8 cellular contexts compared by ENCODE assay signal in the genomic region with DNA sequence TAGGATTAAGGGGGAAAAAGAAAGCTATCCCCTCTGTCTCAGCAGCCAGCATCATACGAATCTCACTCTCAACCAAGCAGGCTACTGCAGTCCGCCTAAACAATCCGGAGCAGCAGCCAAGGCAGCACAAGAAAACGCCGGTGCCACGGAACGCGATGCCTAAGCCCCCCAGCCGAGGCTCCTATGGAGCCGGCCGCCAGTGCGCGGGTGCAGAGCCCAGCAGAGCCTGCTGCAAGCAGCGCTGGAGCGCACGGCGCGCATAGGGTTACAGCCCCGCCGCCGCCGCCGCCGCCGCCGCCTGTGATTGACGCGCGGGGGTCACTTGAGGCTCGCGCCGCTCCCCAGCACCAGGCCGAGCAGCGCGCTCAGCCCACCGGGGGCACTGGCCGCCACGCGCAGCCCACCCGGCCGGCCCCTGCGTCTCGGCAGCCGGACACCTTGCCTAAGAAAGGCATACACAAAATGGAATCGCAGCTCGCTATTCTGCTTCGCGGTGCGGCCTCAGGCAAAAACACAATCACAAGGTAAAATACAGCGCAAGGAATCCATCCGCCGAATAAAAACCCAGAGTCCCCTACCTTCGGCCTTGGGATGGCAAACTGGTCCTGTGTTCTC. TPM values are rescaled to one million over a fixed set of nuclear protein-coding genes. Genes with fewer than 3 reads are reported as not detected.
A peak's percentile ranks its signal among the peaks of the same experiment; 100 is the strongest.
DNase-seq lines count a peak whose midpoint lies in the region; ATAC-seq, FAIRE-seq and TF ChIP-seq lines count a peak whose summit lies in the region.

No MANE protein-coding gene starts in this region.

- H3K27me3 Mint-ChIP-seq in activated naive CD4-positive, alpha-beta T cell treated with anti-CD3 and anti-CD28 coated beads for 36 hours (ENCODE audit: low read depth) = no peaks in the 10 kb centered on the region

- H3K27ac Mint-ChIP-seq in activated naive CD4-positive, alpha-beta T cell treated with anti-CD3 and anti-CD28 coated beads for 36 hours = no peak overlapping the region

- peak; percentile 19 for DNase-seq in GM12892 (ENCODE audit: insufficient read length)
- peak; percentile 78 for DNase-seq in NCI-H69 (lab: John Stamatoyannopoulos, UW)
- peak; percentile 43 for DNase-seq in activated naive CD4-positive, alpha-beta T cell treated with anti-CD3 and anti-CD28 coated beads for 36 hours
- peak; percentile 50 for DNase-seq in glomerular visceral epithelial cell (ENCODE audit: extremely low spot score)
- peak; percentile 49 for DNase-seq in occipital lobe (lab: John Stamatoyannopoulos, UW)
- DNase-seq in NOMO-1 treated with dmso at 0.1 percent for 144 hours (lab: John Stamatoyannopoulos, UW; ENCODE audit: unreplicated experiment) = no peak

- H3K4me1 Mint-ChIP-seq in activated naive CD4-positive, alpha-beta T cell treated with anti-CD3 and anti-CD28 coated beads for 36 hours (ENCODE audit: low read depth) = peaks cover 60% of the 10 kb centered on the region

- ATAC-seq in GM21619 (IDR thresholded peaks at IDR 0.05; ENCODE audit: unreplicated experiment) = no peak
- ATAC-seq in HG03565 (IDR thresholded peaks at IDR 0.05; ENCODE audit: unreplicated experiment) = no peak

- peak overlapping the region; percentile 71 for H3K4me3 Mint-ChIP-seq in activated naive CD4-positive, alpha-beta T cell treated with anti-CD3 and anti-CD28 coated beads for 36 hours

- no peak for TF ChIP-seq POLR2A in GM12892 (IDR thresholded peaks at IDR 0.05; ENCODE audit: low read depth, low read length)

- CTCF ChIA-PET in activated naive CD4-positive, alpha-beta T cell treated with anti-CD3 and anti-CD28 coated beads for 36 hours (lab: Charles Lee) = interaction anchor here (1.6 to 1.7 kb wide), 3 partner anchors 18 to 117 kb away, joined by 3 to 5 read pairs (median 4); no protein-coding TSS in a partner anchor

- no peaks in the 10 kb centered on the region for H3K36me3 Mint-ChIP-seq in activated naive CD4-positive, alpha-beta T cell treated with anti-CD3 and anti-CD28 coated beads for 36 hours (ENCODE audit: low read depth)

- no peak for FAIRE-seq in GM12892 (lab: Jason Lieb, UNC)

- intact Hi-C loops in activated naive CD4-positive, alpha-beta T cell treated with anti-CD3 and anti-CD28 coated beads for 36 hours (cut with micrococcal nuclease) = loop anchor here (1.0 to 5.0 kb wide), 2 partner anchors 27 to 166 kb away; no protein-coding TSS in a partner anchor

- peaks cover 6% of the 10 kb centered on the region for H3K9me3 Mint-ChIP-seq in activated naive CD4-positive, alpha-beta T cell treated with anti-CD3 and anti-CD28 coated beads for 36 hours

RNA-seq across cellular contexts. Expression of gene HIVEP3, which starts 0.8 kb away (rescaled TPM):
- polyA plus RNA-seq in GM12892 (2012; ENCODE audit: missing spikeins) = 5.1 TPM
- 10 to 100 TPM; 13.2 to 13.4 TPM for total RNA-seq in activated naive CD4-positive, alpha-beta T cell treated with anti-CD3 and anti-CD28 coated beads for 36 hours
- 21.5 TPM for total RNA-seq in occipital lobe
